5 cellular contexts compared by ENCODE assay signal in genomic region chr1:38718031-38718430, GRCh38.
"Had no signal": no experiment of that assay in that cellular context is flagged by ENCODE, and none has a peak within 500 bp of the region (broad histone marks: within the 10 kb centered on the region; RNA-seq: fewer than 3 reads in every experiment).

No MANE protein-coding gene starts in this region.

- DNase-seq: H9, HCEC 1CT, IMR-90 had no signal

- H3K27ac Mint-ChIP-seq: GM23338, H9 had no signal

- ATAC-seq: GM23338, K562 had no signal

- H3K9me3 Mint-ChIP-seq: GM23338, H9 had no signal

- H3K4me3 Mint-ChIP-seq: GM23338, H9 had no signal

- H3K4me1 Mint-ChIP-seq: GM23338, H9 had no signal
